ENCODE assay signal across 27 cellular contexts in the genomic region with DNA sequence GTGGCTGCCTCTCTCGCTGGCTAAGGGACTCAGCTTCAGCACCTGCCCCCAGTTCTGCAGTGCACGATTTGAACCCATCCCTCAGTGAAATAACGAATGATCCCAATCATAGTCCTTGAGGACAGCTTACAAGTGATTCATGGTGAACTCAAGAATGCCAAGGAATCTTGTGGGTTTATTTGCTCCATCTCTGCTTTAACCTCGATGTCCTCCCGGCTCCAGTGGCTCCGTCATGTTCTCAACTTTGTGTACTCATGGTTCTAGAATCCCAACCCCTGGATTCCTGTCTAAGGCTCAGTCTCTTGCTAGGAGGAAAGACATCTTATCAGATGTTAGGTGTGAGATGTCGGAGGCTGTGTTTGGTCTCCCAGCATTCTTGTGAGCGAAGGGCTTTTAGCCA. TPM values are rescaled to one million over a fixed set of nuclear protein-coding genes. Genes with fewer than 3 reads are reported as not detected.
DNase-seq lines count a peak whose midpoint lies in the region; ATAC-seq and TF ChIP-seq lines count a peak whose summit lies in the region.
"Had no signal": no experiment of that assay in that cellular context is flagged by ENCODE, and none has a peak within 500 bp of the region (broad histone marks: within the 10 kb centered on the region; RNA-seq: fewer than 3 reads in every experiment).

No MANE protein-coding gene starts in this region.

- peaks cover 27% of the 10 kb centered on the region for H3K4me1 Mint-ChIP-seq in activated CD8-positive, alpha-beta T cell treated with anti-CD3 and anti-CD28 coated beads for 36 hours (ENCODE audit: low read depth)

- peak overlapping the region in 1 of 2 experiments; percentile 48 for H2BK12ac ChIP-seq in mesenchymal stem cell (ENCODE audit: low read length in 2 of 2)

- peak overlapping the region; percentile 30 for H2BK15ac ChIP-seq in mesenchymal stem cell (ENCODE audit: low read depth, poor library complexity, severe bottlenecking)

- intact Hi-C loops in activated CD8-positive, alpha-beta T cell treated with anti-CD3 and anti-CD28 coated beads for 36 hours (cut with micrococcal nuclease): loop anchor here (10.0 kb wide), 1 partner anchor 199 kb away; no protein-coding TSS in a partner anchor

- H3K4me2 ChIP-seq in mesenchymal stem cell (ENCODE audit: low read length, poor library complexity, severe bottlenecking): no peak overlapping the region
- H3K4me2 ChIP-seq: hepatocyte had no signal

- peaks cover 14% of the 10 kb centered on the region for H3K9me3 Mint-ChIP-seq in activated CD8-positive, alpha-beta T cell treated with anti-CD3 and anti-CD28 coated beads for 36 hours
- H3K9me3 Mint-ChIP-seq: CD8-positive, alpha-beta T cell; effector memory CD8-positive, alpha-beta T cell had no signal

- H3K23ac ChIP-seq in mesenchymal stem cell (ENCODE audit: low read length in 2 of 2): no peak overlapping the region

- CTCF ChIA-PET in activated CD8-positive, alpha-beta T cell treated with anti-CD3 and anti-CD28 coated beads for 36 hours (lab: Charles Lee): no interaction called here

- in situ Hi-C loops in brain microvascular endothelial cell (cut with HindIII; ENCODE audit: low pct_ligation_motif_present, low sequenced_read_pairs): no loop called here

- POLR2A ChIA-PET in activated CD8-positive, alpha-beta T cell treated with anti-CD3 and anti-CD28 coated beads for 36 hours (lab: Charles Lee): no interaction called here

- H3K27me3 Mint-ChIP-seq in activated CD8-positive, alpha-beta T cell treated with anti-CD3 and anti-CD28 coated beads for 36 hours: peaks cover 10% of the 10 kb centered on the region
- H3K27me3 Mint-ChIP-seq: activated naive CD4-positive, alpha-beta T cell treated with anti-CD3 and anti-CD28 coated beads, Interleukin-2, amount 10 ng/mL, durations not matched to agents 7 days and 5 days had no signal

- no peak overlapping the region for H3K4me3 Mint-ChIP-seq in activated CD8-positive, alpha-beta T cell treated with anti-CD3 and anti-CD28 coated beads for 36 hours
- H3K4me3 Mint-ChIP-seq: activated naive CD4-positive, alpha-beta T cell treated with anti-CD3 and anti-CD28 coated beads, Interleukin-2, amount 10 ng/mL, durations not matched to agents 7 days and 5 days; CD8-positive, alpha-beta T cell; effector memory CD8-positive, alpha-beta T cell had no signal

- H3K27me3 ChIP-seq in brain microvascular endothelial cell (replicated peaks) (no peaks in the 10 kb centered on the region), mesenchymal stem cell (ENCODE audit: control insufficient read depth in 1 of 2, insufficient read depth in 1 of 2, low read length in 2 of 2) (no peaks in the 10 kb centered on the region)
- H3K27me3 ChIP-seq: ascending aorta, hepatocyte, ovary, vagina had no signal

- 74% methylated on average over 8 of the region's 8 CpGs for WGBS in mesenchymal stem cell

- no peaks in the 10 kb centered on the region for H3K36me3 ChIP-seq in brain microvascular endothelial cell (replicated peaks)
- no peaks in the 10 kb centered on the region for H3K36me3 ChIP-seq in mesenchymal stem cell (ENCODE audit: control insufficient read depth in 1 of 2, insufficient read depth in 2 of 2, low read depth in 1 of 2, low read length in 2 of 2)
- H3K36me3 ChIP-seq: ascending aorta, ovary, suprapubic skin, vagina had no signal

- peak overlapping the region in 1 of 2 experiments; percentile 26 for H3K4ac ChIP-seq in mesenchymal stem cell (ENCODE audit: low read depth in 1 of 2, low read length in 2 of 2)

- H3K9ac ChIP-seq in mesenchymal stem cell (ENCODE audit: low read length): no peak overlapping the region

- H4K8ac ChIP-seq in mesenchymal stem cell (ENCODE audit: low read length): no peak overlapping the region

- H3K4me3 ChIP-seq in AG10803 (ENCODE audit: low read length) (no peak overlapping the region), brain microvascular endothelial cell (ENCODE audit: low read depth, low read length) (no peak overlapping the region), mesenchymal stem cell (ENCODE audit: insufficient read depth in 1 of 2, low read depth in 1 of 2, low read length in 2 of 2) (no peak overlapping the region)
- H3K4me3 ChIP-seq: ascending aorta, hepatocyte, ovary, suprapubic skin, vagina had no signal

- no peak overlapping the region for H2BK120ac ChIP-seq in mesenchymal stem cell (ENCODE audit: low read depth, low read length)

- no peaks in the 10 kb centered on the region for H3K9me3 ChIP-seq in mesenchymal stem cell (ENCODE audit: control insufficient read depth, low read length)
- H3K9me3 ChIP-seq: ascending aorta, ovary, suprapubic skin, vagina had no signal

- TF ChIP-seq CTCF in AG10803 (conservative IDR thresholded peaks at IDR 0.05; ENCODE audit: low read length): no peak
- TF ChIP-seq CTCF in brain microvascular endothelial cell (IDR thresholded peaks at IDR 0.05; ENCODE audit: low read depth, low read length, missing control alignments): no peak
- no peak for TF ChIP-seq CTCF in activated CD8-positive, alpha-beta T cell treated with anti-CD3 and anti-CD28 coated beads for 36 hours (IDR thresholded peaks at IDR 0.05)

- H3K27ac ChIP-seq in brain microvascular endothelial cell (peak overlapping the region; percentile 52), mesenchymal stem cell (ENCODE audit: low read length, poor library complexity, severe bottlenecking) (no peak overlapping the region)
- H3K27ac ChIP-seq: ascending aorta, hepatocyte, ovary, suprapubic skin, vagina had no signal

- H2AFZ ChIP-seq in mesenchymal stem cell (ENCODE audit: low read depth, low read length): no peak overlapping the region
- H2AFZ ChIP-seq: hepatocyte had no signal

- ATAC-seq in HG02840 (IDR thresholded peaks at IDR 0.05; ENCODE audit: low FRiP score, unreplicated experiment) (no peak), HG03159 (IDR thresholded peaks at IDR 0.05; ENCODE audit: unreplicated experiment) (no peak)
- no peak for ATAC-seq in activated CD8-positive, alpha-beta T cell treated with anti-CD3 and anti-CD28 coated beads for 36 hours
- ATAC-seq: activated CD4-positive, CD25-positive, alpha-beta regulatory T cell treated with anti-CD3 and anti-CD28 coated beads, Interleukin-2, amount 50 U/mL, for 24 hours; CD8-positive, alpha-beta T cell; effector memory CD8-positive, alpha-beta T cell; right cardiac atrium had no signal

- no peak overlapping the region for H2AK5ac ChIP-seq in mesenchymal stem cell (ENCODE audit: low read length, severe bottlenecking)

- H3K36me3 Mint-ChIP-seq in activated CD8-positive, alpha-beta T cell treated with anti-CD3 and anti-CD28 coated beads for 36 hours (ENCODE audit: low read depth): peaks cover 4% of the 10 kb centered on the region
- H3K36me3 Mint-ChIP-seq: CD8-positive, alpha-beta T cell had no signal

- H3K79me1 ChIP-seq in mesenchymal stem cell (replicated peaks; ENCODE audit: low read length, poor library complexity, severe bottlenecking): no peaks in the 10 kb centered on the region

- H3K4me1 ChIP-seq in mesenchymal stem cell (ENCODE audit: control insufficient read depth, insufficient read depth, low read depth, low read length): peaks cover 16% of the 10 kb centered on the region
- H3K4me1 ChIP-seq: ascending aorta, suprapubic skin, vagina had no signal

- no peak overlapping the region for H2BK5ac ChIP-seq in mesenchymal stem cell (ENCODE audit: low read depth, low read length, poor library complexity, severe bottlenecking)

- H3K14ac ChIP-seq in mesenchymal stem cell (ENCODE audit: low read length in 2 of 2): no peak overlapping the region

- no peak overlapping the region for H4K91ac ChIP-seq in mesenchymal stem cell (ENCODE audit: low read length)

- no peak overlapping the region for H3K18ac ChIP-seq in mesenchymal stem cell (ENCODE audit: low read depth in 1 of 2, low read length in 2 of 2)

- peak; percentile 81 for DNase-seq in AG10803 (ENCODE audit: low read depth)
- DNase-seq in HT1080 (ENCODE audit: low read depth): peak; percentile 19
- DNase-seq in brain microvascular endothelial cell: peak; percentile 65
- DNase-seq in mesenchymal stem cell: peak; percentile 59
- no peak for DNase-seq in NCI-H1694 treated with DMSO at 0.1 percent for 48 hours (lab: John Stamatoyannopoulos, UW)
- DNase-seq in activated CD8-positive, alpha-beta T cell treated with anti-CD3 and anti-CD28 coated beads for 36 hours: no peak
- DNase-seq: ACHN; activated naive CD4-positive, alpha-beta T cell treated with anti-CD3 and anti-CD28 coated beads, Interleukin-2, amount 10 ng/mL, durations not matched to agents 7 days and 5 days; activated T-cell treated with anti-CD3 and anti-CD28 coated beads, Interleukin-2, amount 50 U/mL, for 48 hours; CD8-positive, alpha-beta T cell; effector memory CD8-positive, alpha-beta T cell; islet precursor cell; NCI-H1417 treated with DMSO at 0.1 percent for 48 hours; NCI-H510A; ovary; right cardiac atrium; T1000 had no signal

- no peak overlapping the region for H3K27ac Mint-ChIP-seq in activated CD8-positive, alpha-beta T cell treated with anti-CD3 and anti-CD28 coated beads for 36 hours
- H3K27ac Mint-ChIP-seq: activated naive CD4-positive, alpha-beta T cell treated with anti-CD3 and anti-CD28 coated beads, Interleukin-2, amount 10 ng/mL, durations not matched to agents 7 days and 5 days; CD8-positive, alpha-beta T cell; effector memory CD8-positive, alpha-beta T cell had no signal

RNA-seq across cellular contexts. Expression of gene GTSF1L, which starts 29.0 kb away (rescaled TPM):
- total RNA-seq in HT1080 (2014; rRNA removed; shearing (Covaris generic)): not detected in 2 replicates
- polyA plus RNA-seq in HT1080 (2015; cell fraction: cytosol; rRNA removed): not detected in 2 replicates
- not detected in 2 replicates for polyA plus RNA-seq in HT1080 (2015; cell fraction: nucleus; rRNA removed)
- not detected for polyA plus RNA-seq in mesenchymal stem cell (2013, experiment 1 of 2)
- not detected for polyA plus RNA-seq in mesenchymal stem cell (2013, experiment 2 of 2)
- not detected for total RNA-seq in activated CD8-positive, alpha-beta T cell treated with anti-CD3 and anti-CD28 coated beads for 36 hours
- total RNA-seq: activated CD8-positive, alpha-beta memory T cell treated with anti-CD3 and anti-CD28 coated beads for 36 hours; ascending aorta; CD8-positive, alpha-beta T cell; hepatocyte; lung microvascular endothelial cell; myocyte; ovary; right cardiac atrium; suprapubic skin; vagina had no signal
- polyA plus RNA-seq: hepatocyte, ovary, right cardiac atrium had no signal

Comparison
In these comparisons a context has a peak if more than half of its experiments do, and no peak if none do; other contexts are left out.
1. DNase-seq: peak in AG10803 (single experiment), HT1080 (single experiment), brain microvascular endothelial cell (single experiment) and mesenchymal stem cell (single experiment); none in NCI-H1694 treated with DMSO at 0.1 percent for 48 hours (single experiment) and activated CD8-positive, alpha-beta T cell treated with anti-CD3 and anti-CD28 coated beads for 36 hours (single experiment).